ENCODE assay signal across 8 cellular contexts in genomic region chr6:26195924-26196845, GRCh38.
DNase-seq lines count a peak whose midpoint lies in the region; ATAC-seq and TF ChIP-seq lines count a peak whose summit lies in the region.

No MANE protein-coding gene starts in this region.

- peaks cover 46% of the 10 kb centered on the region for H3K36me3 Mint-ChIP-seq in activated CD8-positive, alpha-beta T cell treated with anti-CD3 and anti-CD28 coated beads, Interleukin-2, amount 10 ng/mL, durations not matched to agents 7 days and 5 days (ENCODE audit: low read depth)

- POLR2A ChIA-PET in activated CD8-positive, alpha-beta T cell treated with anti-CD3 and anti-CD28 coated beads, Interleukin-2, amount 10 ng/mL, durations not matched to agents 7 days and 5 days (lab: Charles Lee), result interaction anchor here (0.6 to 30.7 kb wide), 47 partner anchors 10 to 1697 kb away, joined by 3 to 2224 read pairs (median 9); partner anchors contain the start of genes HFE and RIPOR2

- CTCF ChIA-PET in activated CD8-positive, alpha-beta T cell treated with anti-CD3 and anti-CD28 coated beads, Interleukin-2, amount 10 ng/mL, durations not matched to agents 7 days and 5 days (lab: Charles Lee), result interaction anchor here (1.0 to 3.8 kb wide), 7 partner anchors 8 to 37 kb away, joined by 3 to 17 read pairs (median 6); a partner anchor contains a TSS

- H3K4me3 Mint-ChIP-seq in activated CD8-positive, alpha-beta T cell treated with anti-CD3 and anti-CD28 coated beads, Interleukin-2, amount 10 ng/mL, durations not matched to agents 7 days and 5 days, result peak overlapping the region; percentile 99

- no peak for TF ChIP-seq POLR2A in GM18505 (IDR thresholded peaks at IDR 0.05; ENCODE audit: borderline replicate concordance, extremely low read depth, insufficient read depth, insufficient read length)

- H3K27ac ChIP-seq in C4-2B (peak overlapping the region; percentile 99), HUES6 (ENCODE audit: low read depth, low read length) (peak overlapping the region; percentile 93)

- peak; percentile 0 for ATAC-seq in activated CD8-positive, alpha-beta T cell treated with anti-CD3 and anti-CD28 coated beads, Interleukin-2, amount 10 ng/mL, durations not matched to agents 7 days and 5 days
- ATAC-seq in GM18505 (IDR thresholded peaks at IDR 0.05; ENCODE audit: unreplicated experiment), result no peak
- no peak for ATAC-seq in HG03159 (IDR thresholded peaks at IDR 0.05; ENCODE audit: unreplicated experiment)

- peak; percentile 72 for DNase-seq in activated CD8-positive, alpha-beta T cell treated with anti-CD3 and anti-CD28 coated beads, Interleukin-2, amount 10 ng/mL, durations not matched to agents 7 days and 5 days
- DNase-seq in foreskin melanocyte, result peak; percentile 49
- no peak for DNase-seq in skeletal muscle cell (ENCODE audit: low read depth)
- no peak for DNase-seq in NCI-H510A (lab: John Stamatoyannopoulos, UW)

- H3K27ac Mint-ChIP-seq in activated CD8-positive, alpha-beta T cell treated with anti-CD3 and anti-CD28 coated beads, Interleukin-2, amount 10 ng/mL, durations not matched to agents 7 days and 5 days, result peak overlapping the region; percentile 93

- peak overlapping the region; percentile 99 for H3K9ac ChIP-seq in HUES6 (ENCODE audit: low read length)

- H3K4me3 ChIP-seq in HUES6 (ENCODE audit: low read depth, low read length), result peak overlapping the region; percentile 67
- peak overlapping the region; percentile 69 for H3K4me3 ChIP-seq in skeletal muscle cell (ENCODE audit: low read depth, low read length)

- H3K27me3 Mint-ChIP-seq in activated CD8-positive, alpha-beta T cell treated with anti-CD3 and anti-CD28 coated beads, Interleukin-2, amount 10 ng/mL, durations not matched to agents 7 days and 5 days (ENCODE audit: low read depth), result no peaks in the 10 kb centered on the region

- H3K36me3 ChIP-seq in HUES6 (ENCODE audit: control insufficient read depth, insufficient read depth, low read length), result no peaks in the 10 kb centered on the region

- H3K4me1 Mint-ChIP-seq in activated CD8-positive, alpha-beta T cell treated with anti-CD3 and anti-CD28 coated beads, Interleukin-2, amount 10 ng/mL, durations not matched to agents 7 days and 5 days (ENCODE audit: low read depth), result peaks cover 45% of the 10 kb centered on the region

- H3K27me3 ChIP-seq in HUES6 (ENCODE audit: control insufficient read depth, insufficient read depth, low read length), result no peaks in the 10 kb centered on the region

- H3K4me1 ChIP-seq in HUES6 (ENCODE audit: control insufficient read depth, insufficient read depth, low read length), result peaks cover 7% of the 10 kb centered on the region; the same call in 1 of the 2 replicates

- no peak for TF ChIP-seq CTCF in C4-2B (conservative IDR thresholded peaks at IDR 0.05)

- no peaks in the 10 kb centered on the region for H3K9me3 ChIP-seq in HUES6 (ENCODE audit: control insufficient read depth, insufficient read depth, low read depth, low read length)

- H3K9me3 Mint-ChIP-seq in activated CD8-positive, alpha-beta T cell treated with anti-CD3 and anti-CD28 coated beads, Interleukin-2, amount 10 ng/mL, durations not matched to agents 7 days and 5 days (ENCODE audit: insufficient read depth), result no peaks in the 10 kb centered on the region

Comparison
In these comparisons a context has a peak if more than half of its experiments do, and no peak if none do; other contexts are left out.
1. DNase-seq: peak in activated CD8-positive, alpha-beta T cell treated with anti-CD3 and anti-CD28 coated beads, Interleukin-2, amount 10 ng/mL, durations not matched to agents 7 days and 5 days (single experiment) and foreskin melanocyte (single experiment); none in skeletal muscle cell (single experiment) and NCI-H510A (single experiment).